8 cellular contexts compared by ENCODE assay signal in the genomic region with DNA sequence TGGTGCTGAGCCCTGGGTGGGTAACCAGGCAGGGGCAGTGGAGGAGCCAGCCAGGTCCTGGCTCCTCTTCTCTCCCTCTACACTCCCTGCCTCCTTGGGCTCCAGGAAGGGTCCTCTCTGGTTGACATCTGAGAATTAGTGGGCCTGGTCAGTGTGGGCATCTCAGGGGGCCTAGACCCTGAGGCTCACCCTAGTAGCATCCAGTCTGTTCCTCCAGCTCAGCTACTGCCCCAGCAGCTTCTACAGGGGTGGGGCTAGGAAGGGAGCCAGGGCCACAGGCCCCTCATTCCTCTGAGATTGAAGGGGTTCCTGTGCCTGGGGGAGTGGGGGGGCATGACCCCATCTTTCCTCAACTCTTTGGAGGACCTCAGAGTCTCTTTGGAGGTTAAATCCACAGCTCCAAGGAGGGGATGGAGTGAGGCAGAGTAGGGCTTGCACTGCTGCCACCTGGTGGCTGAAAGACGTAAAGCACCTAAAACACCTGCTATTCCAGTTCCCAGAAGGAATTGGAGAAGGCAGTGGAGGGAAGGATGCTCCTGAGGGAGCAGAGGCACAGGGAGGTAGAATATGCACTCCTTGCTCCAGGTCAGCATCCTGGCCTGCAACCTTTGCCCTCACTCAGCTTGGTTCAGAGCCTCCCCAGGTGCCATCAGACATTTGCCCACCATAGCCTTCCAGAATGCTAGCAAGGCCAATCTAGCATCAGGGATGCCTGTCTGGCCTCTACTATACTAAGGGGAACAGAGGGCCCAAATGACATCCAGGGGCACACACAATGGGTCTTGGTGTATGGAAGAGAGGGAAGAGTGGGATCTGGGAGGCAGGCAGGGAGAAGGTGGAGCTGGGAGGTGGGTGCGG. TPM values are rescaled to one million over a fixed set of nuclear protein-coding genes. Genes with fewer than 3 reads are reported as not detected.
A peak's percentile ranks its signal among the peaks of the same experiment; 100 is the strongest.
DNase-seq lines count a peak whose midpoint lies in the region; ATAC-seq and TF ChIP-seq lines count a peak whose summit lies in the region.

No MANE protein-coding gene starts in this region.

- peak; percentile 70 for DNase-seq in EH (ENCODE audit: low read depth)
- DNase-seq in SW480 (ENCODE audit: low spot score), result peak; percentile 50
- peak; percentile 51 to 90 (median 70) for DNase-seq in adrenal gland
- DNase-seq in left ventricle myocardium superior, result peak; percentile 70
- peak; percentile 92 for DNase-seq in retina

- H3K4me1 ChIP-seq in Loucy (ENCODE audit: insufficient read depth, low read length, poor library complexity, severe bottlenecking) (no peaks in the 10 kb centered on the region), adrenal gland (replicated peaks in 1 of 2) (no peaks in the 10 kb centered on the region)

- H3K9me3 ChIP-seq in Loucy (ENCODE audit: insufficient read depth, low read depth, low read length), result no peaks in the 10 kb centered on the region
- no peaks in the 10 kb centered on the region for H3K9me3 ChIP-seq in adrenal gland (replicated peaks in 1 of 3)

- no peak overlapping the region for H3K9ac ChIP-seq in Loucy (ENCODE audit: low read depth, low read length, poor library complexity, severe bottlenecking)

- no peak overlapping the region for H2AFZ ChIP-seq in Loucy (ENCODE audit: low read length)

- 39 to 50% (median 44%) methylated on average over 2 of the region's 2 CpGs for WGBS in adrenal gland, 4 donors

- H4K20me1 ChIP-seq in Loucy (ENCODE audit: insufficient read depth, low read length, poor library complexity, severe bottlenecking), result no peaks in the 10 kb centered on the region

- no peak overlapping the region for H3K4me2 ChIP-seq in Loucy (ENCODE audit: low read depth, low read length, poor library complexity, severe bottlenecking)

- H3K9me2 ChIP-seq in Loucy (replicated peaks; ENCODE audit: low read depth, low read length), result no peaks in the 10 kb centered on the region

- ATAC-seq in left ventricle myocardium superior (peak; percentile 80), GM19324 (IDR thresholded peaks at IDR 0.05; ENCODE audit: low FRiP score, unreplicated experiment) (no peak), GM21515 (IDR thresholded peaks at IDR 0.05; ENCODE audit: unreplicated experiment) (no peak)

- intact Hi-C loops in adrenal gland (cut with DNase I), result loop anchor here (5.0 kb wide), 2 partner anchors 105 to 195 kb away; a partner anchor contains a TSS
- intact Hi-C loops in left ventricle myocardium superior (cut with micrococcal nuclease), result loop anchor here (2.0 to 5.0 kb wide), 2 partner anchors 106 to 195 kb away; a partner anchor contains a TSS

- no peak for TF ChIP-seq POLR2A in adrenal gland (IDR thresholded peaks at IDR 0.05)

- no peaks in the 10 kb centered on the region for H3K79me2 ChIP-seq in Loucy (ENCODE audit: insufficient read depth, low read length)

- H3K4me3 ChIP-seq in Loucy (ENCODE audit: low read length, poor library complexity, severe bottlenecking) (no peak overlapping the region), adrenal gland (no peak overlapping the region)

- H3K36me3 ChIP-seq in Loucy (ENCODE audit: insufficient read depth, low read length), result no peaks in the 10 kb centered on the region
- H3K36me3 ChIP-seq in adrenal gland (replicated peaks in 1 of 2), result no peaks in the 10 kb centered on the region

- H3F3A ChIP-seq in Loucy (ENCODE audit: low read depth), result no peaks in the 10 kb centered on the region

- H3K27ac ChIP-seq in adrenal gland, result no peak overlapping the region

- no peaks in the 10 kb centered on the region for H3K27me3 ChIP-seq in Loucy (ENCODE audit: insufficient read depth, low read length, poor library complexity, severe bottlenecking)
- H3K27me3 ChIP-seq in adrenal gland, result no peaks in the 10 kb centered on the region

- peak; percentile 95 for TF ChIP-seq CTCF in Loucy (conservative IDR thresholded peaks at IDR 0.05; ENCODE audit: low read length)
- peak; percentile 76 to 92 (median 84) for TF ChIP-seq CTCF in adrenal gland (IDR thresholded peaks at IDR 0.05)

RNA-seq across cellular contexts. Expression of a gene that starts 25.1 kb away (rescaled TPM):
- total RNA-seq in adrenal gland (10 to 100 TPM; 10.6 to 44.3 (median 18.9) TPM), left ventricle myocardium superior (51.0 TPM)
- 1 to 10 TPM; 6.6 to 9.8 (median 9.0) TPM for polyA plus RNA-seq in adrenal gland

RNA-seq across cellular contexts. Expression of a gene that starts 26.9 kb away (rescaled TPM):
- total RNA-seq in adrenal gland (10 to 100 TPM in 7 of 8 donors, 1 to 10 TPM in 1; 9.1 to 38.2 (median 18.6) TPM), left ventricle myocardium superior (15.3 TPM)
- 10 to 100 TPM in 2 of 3 donors, 1 to 10 TPM in 1; 9.3 to 46.4 (median 25.3) TPM for polyA plus RNA-seq in adrenal gland

RNA-seq across cellular contexts. Expression of a gene that starts 39.0 kb away (rescaled TPM):
- total RNA-seq in adrenal gland (under 1 TPM; 0.09 to 0.88 (median 0.59) TPM), left ventricle myocardium superior (2.8 TPM)
- 1 to 10 TPM in 2 of 3 donors, under 1 TPM in 1; 0.59 to 2.0 (median 1.0) TPM for polyA plus RNA-seq in adrenal gland
